9 cellular contexts compared by ENCODE assay signal in the genomic region with DNA sequence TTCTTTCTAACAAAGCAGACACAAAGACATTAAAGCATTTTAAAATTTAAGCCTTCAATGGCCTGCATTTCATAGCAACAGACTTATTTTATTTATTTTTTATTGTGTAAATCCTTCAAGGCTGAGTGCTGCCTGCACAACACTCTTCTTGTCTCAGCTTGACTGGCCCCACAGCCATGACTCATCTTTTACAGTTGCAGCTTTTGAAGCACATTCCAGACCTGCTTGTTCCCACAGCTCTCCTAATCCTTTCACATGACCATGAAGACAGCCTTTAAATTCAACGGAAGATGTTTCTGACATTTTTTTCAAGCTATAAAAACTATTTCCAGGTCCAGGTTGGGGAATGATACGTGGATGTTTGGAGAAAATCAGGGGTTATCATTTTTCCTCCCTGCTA.
A peak's percentile ranks its signal among the peaks of the same experiment; 100 is the strongest.
DNase-seq lines count a peak whose midpoint lies in the region; ATAC-seq and TF ChIP-seq lines count a peak whose summit lies in the region.
"Had no signal": no experiment of that assay in that cellular context is flagged by ENCODE, and none has a peak within 500 bp of the region (broad histone marks: within the 10 kb centered on the region; RNA-seq: fewer than 3 reads in every experiment).

No MANE protein-coding gene starts in this region.

- peak overlapping the region; percentile 13 for H3K9ac ChIP-seq in smooth muscle cell (ENCODE audit: low read depth)

- no peak for TF ChIP-seq EP300 in gastroesophageal sphincter (IDR thresholded peaks at IDR 0.05)

- 0% methylated on average over 2 of the region's 2 CpGs for WGBS in smooth muscle cell (ENCODE audit: low lambda C conversion rate)
- 11 to 26% methylated on average over 2 of the region's 2 CpGs for WGBS in gastroesophageal sphincter (ENCODE audit: low coverage in 1 of 2), 2 donors

- no peaks in the 10 kb centered on the region for H3K79me2 ChIP-seq in smooth muscle cell (ENCODE audit: low read depth)

- TF ChIP-seq CTCF in smooth muscle cell (IDR thresholded peaks at IDR 0.05; ENCODE audit: borderline replicate concordance, insufficient read depth, poor library complexity, severe bottlenecking) (no peak), gastroesophageal sphincter (IDR thresholded peaks at IDR 0.05) (no peak)

- no peaks in the 10 kb centered on the region for H3K36me3 Mint-ChIP-seq in stimulated activated memory B cell treated with anti-CD40 and anti-IgM and Interleukin-4, amounts not matched to agents 10 μg/mL and 1 μg/mL and 100 μg/mL, for 72 hours

- peak overlapping the region; percentile 80 for H3K4me2 ChIP-seq in smooth muscle cell

- peak overlapping the region; percentile 25 for H3K4me3 ChIP-seq in smooth muscle cell
- no peak overlapping the region for H3K4me3 ChIP-seq in gastroesophageal sphincter
- H3K4me3 ChIP-seq: esophagus muscularis mucosa had no signal

- peak; percentile 6 for DNase-seq in DMS153 (lab: John Stamatoyannopoulos, UW)
- no peak for DNase-seq in DMS153 treated with DMSO at 0.1 percent for 48 hours (lab: John Stamatoyannopoulos, UW; ENCODE audit: unreplicated experiment)
- DNase-seq in SHP77 (lab: John Stamatoyannopoulos, UW), result peak; percentile 19 to 32
- peak; percentile 91 for DNase-seq in glomerular visceral epithelial cell (ENCODE audit: extremely low spot score)
- no peak for DNase-seq in smooth muscle cell (lab: John Stamatoyannopoulos, UW; ENCODE audit: unreplicated experiment)

- H3K27me3 ChIP-seq in smooth muscle cell (ENCODE audit: low read depth), result no peaks in the 10 kb centered on the region
- H3K27me3 ChIP-seq in gastroesophageal sphincter, result no peaks in the 10 kb centered on the region
- H3K27me3 ChIP-seq: esophagus muscularis mucosa had no signal

- H3F3A ChIP-seq in smooth muscle cell (ENCODE audit: low read depth), result no peaks in the 10 kb centered on the region

- no peaks in the 10 kb centered on the region for H3K27me3 Mint-ChIP-seq in stimulated activated memory B cell treated with anti-CD40 and anti-IgM and Interleukin-4, amounts not matched to agents 10 μg/mL and 1 μg/mL and 100 μg/mL, for 72 hours

- H3K4me1 Mint-ChIP-seq in stimulated activated memory B cell treated with anti-CD40 and anti-IgM and Interleukin-4, amounts not matched to agents 10 μg/mL and 1 μg/mL and 100 μg/mL, for 72 hours, result no peaks in the 10 kb centered on the region

- no peak for TF ChIP-seq POLR2A in gastroesophageal sphincter (IDR thresholded peaks at IDR 0.05)

- peaks cover 13% of the 10 kb centered on the region for H3K4me1 ChIP-seq in smooth muscle cell (ENCODE audit: low read depth)
- H3K4me1 ChIP-seq in gastroesophageal sphincter, result peaks cover 0 to 8% (median 0%) of the 10 kb centered on the region in 3 donors

- H3K9me3 ChIP-seq in smooth muscle cell (replicated peaks; ENCODE audit: low read depth) (no peaks in the 10 kb centered on the region), gastroesophageal sphincter (peaks cover 0 to 12% (median 0%) of the 10 kb centered on the region in 3 donors)

- H4K20me1 ChIP-seq in smooth muscle cell (ENCODE audit: low read depth), result no peaks in the 10 kb centered on the region

- ATAC-seq in HG03378 (IDR thresholded peaks at IDR 0.05; ENCODE audit: unreplicated experiment) (no peak), gastroesophageal sphincter (no peak)
- no peak for ATAC-seq in stimulated activated memory B cell treated with anti-CD40 and anti-IgM and Interleukin-4, amounts not matched to agents 10 μg/mL and 1 μg/mL and 100 μg/mL, for 72 hours

- H3K4me3 Mint-ChIP-seq in stimulated activated memory B cell treated with anti-CD40 and anti-IgM and Interleukin-4, amounts not matched to agents 10 μg/mL and 1 μg/mL and 100 μg/mL, for 72 hours, result no peak overlapping the region

- H3K27ac ChIP-seq in smooth muscle cell (ENCODE audit: low read depth), result peak overlapping the region; percentile 78
- no peak overlapping the region for H3K27ac ChIP-seq in gastroesophageal sphincter
- H3K27ac ChIP-seq: esophagus muscularis mucosa had no signal

- no peaks in the 10 kb centered on the region for H3K36me3 ChIP-seq in smooth muscle cell (ENCODE audit: low read depth)
- H3K36me3 ChIP-seq in gastroesophageal sphincter, result no peaks in the 10 kb centered on the region
- H3K36me3 ChIP-seq: esophagus muscularis mucosa had no signal

- peaks cover 10% of the 10 kb centered on the region for H3K9me3 Mint-ChIP-seq in stimulated activated memory B cell treated with anti-CD40 and anti-IgM and Interleukin-4, amounts not matched to agents 10 μg/mL and 1 μg/mL and 100 μg/mL, for 72 hours

- H2AFZ ChIP-seq in smooth muscle cell (ENCODE audit: low read depth), result peak overlapping the region; percentile 48

- no peak overlapping the region for H3K27ac Mint-ChIP-seq in stimulated activated memory B cell treated with anti-CD40 and anti-IgM and Interleukin-4, amounts not matched to agents 10 μg/mL and 1 μg/mL and 100 μg/mL, for 72 hours

Comparison
In these comparisons a context has a peak if more than half of its experiments do, and no peak if none do; other contexts are left out.
1. DNase-seq: peak in DMS153 (single experiment), SHP77 (2 of 2) and glomerular visceral epithelial cell (single experiment); none in DMS153 treated with DMSO at 0.1 percent for 48 hours (single experiment) and smooth muscle cell (single experiment).